Comparison of ENCODE assay signal across 12 cellular contexts in genomic region chr7:142420554-142421362, GRCh38.
DNase-seq lines count a peak whose midpoint lies in the region; ATAC-seq and TF ChIP-seq lines count a peak whose summit lies in the region.
"Had no signal": no experiment of that assay in that cellular context is flagged by ENCODE, and none has a peak within 500 bp of the region (broad histone marks: within the 10 kb centered on the region; RNA-seq: fewer than 3 reads in every experiment).

No MANE protein-coding gene starts in this region.

- CTCF ChIA-PET in HEK293 (lab: Yijun Ruan, JAX) = interaction anchor here (0.7 to 1.7 kb wide), 8 partner anchors 8 to 82 kb away, joined by 3 to 10 read pairs (median 6); no protein-coding TSS in a partner anchor

- no peaks in the 10 kb centered on the region for H3K9me3 Mint-ChIP-seq in activated T-helper 2 cell treated with anti-CD3 and anti-CD28 coated beads, Interferon-gamma antibody, Interleukin-2, Interleukin-4, amounts not matched to agents 10 μg/mL and 5 μg/mL and 100 μg/mL, durations not matched to agents 14 hours and 24 hours and 36 hours
- H3K9me3 Mint-ChIP-seq: activated naive CD4-positive, alpha-beta T cell treated with anti-CD3 and anti-CD28 coated beads, Interleukin-2, amount 50 U/mL, for 24 hours; type B pancreatic cell had no signal

- H3K27ac ChIP-seq in C4-2B (no peak overlapping the region), HEK293 (ENCODE audit: extremely low read depth, low read depth, low read length) (no peak overlapping the region), WERI-Rb-1 (no peak overlapping the region)
- H3K27ac ChIP-seq: RWPE1, skin epidermis had no signal

- peaks cover 4% of the 10 kb centered on the region for H3K27me3 Mint-ChIP-seq in activated T-helper 2 cell treated with anti-CD3 and anti-CD28 coated beads, Interferon-gamma antibody, Interleukin-2, Interleukin-4, amounts not matched to agents 10 μg/mL and 5 μg/mL and 100 μg/mL, durations not matched to agents 14 hours and 24 hours and 36 hours (ENCODE audit: low read depth)
- H3K27me3 Mint-ChIP-seq: activated naive CD4-positive, alpha-beta T cell treated with anti-CD3 and anti-CD28 coated beads, Interleukin-2, amount 50 U/mL, for 24 hours; type B pancreatic cell had no signal

- H3K4me1 Mint-ChIP-seq in activated T-helper 2 cell treated with anti-CD3 and anti-CD28 coated beads, Interferon-gamma antibody, Interleukin-2, Interleukin-4, amounts not matched to agents 10 μg/mL and 5 μg/mL and 100 μg/mL, durations not matched to agents 14 hours and 24 hours and 36 hours (ENCODE audit: low read depth) = peaks cover 10% of the 10 kb centered on the region

- no peak overlapping the region for H3K27ac Mint-ChIP-seq in activated T-helper 2 cell treated with anti-CD3 and anti-CD28 coated beads, Interferon-gamma antibody, Interleukin-2, Interleukin-4, amounts not matched to agents 10 μg/mL and 5 μg/mL and 100 μg/mL, durations not matched to agents 14 hours and 24 hours and 36 hours
- H3K27ac Mint-ChIP-seq: activated naive CD4-positive, alpha-beta T cell treated with anti-CD3 and anti-CD28 coated beads, Interleukin-2, amount 50 U/mL, for 24 hours; type B pancreatic cell had no signal

- DNase-seq in WERI-Rb-1 (peak; percentile 66), kidney epithelial cell (ENCODE audit: low read depth) (no peak), COLO829 (ENCODE audit: low spot score) (no peak), cortex of kidney (lab: John Stamatoyannopoulos, UW) (no peak)
- no peak for DNase-seq in activated T-helper 2 cell treated with anti-CD3 and anti-CD28 coated beads, Interferon-gamma antibody, Interleukin-2, Interleukin-4, amounts not matched to agents 10 μg/mL and 5 μg/mL and 100 μg/mL, durations not matched to agents 14 hours and 24 hours and 36 hours (ENCODE audit: low spot score)

- H3K9me3 ChIP-seq in HEK293 (ENCODE audit: control insufficient read depth, insufficient read depth, low read depth, low read length) (no peaks in the 10 kb centered on the region), WERI-Rb-1 (ENCODE audit: severe bottlenecking) (no peaks in the 10 kb centered on the region)

- no peak overlapping the region for H3K4me3 ChIP-seq in HEK293 (ENCODE audit: low read depth, low read length)
- H3K4me3 ChIP-seq in WERI-Rb-1 (ENCODE audit: low read depth, low read length) = no peak overlapping the region
- H3K4me3 ChIP-seq in kidney epithelial cell (ENCODE audit: low read depth, low read length) = no peak overlapping the region
- H3K4me3 ChIP-seq: skin epidermis had no signal

- no peak overlapping the region for H3K4me3 Mint-ChIP-seq in activated T-helper 2 cell treated with anti-CD3 and anti-CD28 coated beads, Interferon-gamma antibody, Interleukin-2, Interleukin-4, amounts not matched to agents 10 μg/mL and 5 μg/mL and 100 μg/mL, durations not matched to agents 14 hours and 24 hours and 36 hours (ENCODE audit: low read depth)
- H3K4me3 Mint-ChIP-seq: activated naive CD4-positive, alpha-beta T cell treated with anti-CD3 and anti-CD28 coated beads, Interleukin-2, amount 50 U/mL, for 24 hours; type B pancreatic cell had no signal

- H3K36me3 ChIP-seq in HEK293 (ENCODE audit: control insufficient read depth in 2 of 2, insufficient read depth in 1 of 2, low read length in 2 of 2) (no peaks in the 10 kb centered on the region), WERI-Rb-1 (no peaks in the 10 kb centered on the region), kidney epithelial cell (ENCODE audit: control insufficient read depth, insufficient read depth, low read length) (no peaks in the 10 kb centered on the region)

- no peaks in the 10 kb centered on the region for H3K36me3 Mint-ChIP-seq in activated T-helper 2 cell treated with anti-CD3 and anti-CD28 coated beads, Interferon-gamma antibody, Interleukin-2, Interleukin-4, amounts not matched to agents 10 μg/mL and 5 μg/mL and 100 μg/mL, durations not matched to agents 14 hours and 24 hours and 36 hours (ENCODE audit: low read depth)
- H3K36me3 Mint-ChIP-seq: activated naive CD4-positive, alpha-beta T cell treated with anti-CD3 and anti-CD28 coated beads, Interleukin-2, amount 50 U/mL, for 24 hours; type B pancreatic cell had no signal

- H3K27me3 ChIP-seq in WERI-Rb-1 (ENCODE audit: insufficient read depth, low read depth, severe bottlenecking) = no peaks in the 10 kb centered on the region
- H3K27me3 ChIP-seq in kidney epithelial cell (ENCODE audit: control insufficient read depth, insufficient read depth, low read length) = no peaks in the 10 kb centered on the region

- H3K4me1 ChIP-seq in HEK293 (ENCODE audit: control insufficient read depth, insufficient read depth, low read length) = no peaks in the 10 kb centered on the region

- intact Hi-C loops in activated T-helper 2 cell treated with anti-CD3 and anti-CD28 coated beads, Interferon-gamma antibody, Interleukin-2, Interleukin-4, amounts not matched to agents 10 μg/mL and 5 μg/mL and 100 μg/mL, durations not matched to agents 14 hours and 24 hours and 36 hours (cut with micrococcal nuclease) = no loop called here

- TF ChIP-seq CTCF in C4-2B (conservative IDR thresholded peaks at IDR 0.05) (peak; percentile 45), HEK293 (tag by site-specific recombination; IDR thresholded peaks at IDR 0.05) (peak; percentile 56), WERI-Rb-1 (IDR thresholded peaks at IDR 0.05; ENCODE audit: low read depth, low read length) (peak; percentile 58), kidney epithelial cell (IDR thresholded peaks at IDR 0.05; ENCODE audit: insufficient read depth, low read length, poor library complexity, severe bottlenecking) (peak; percentile 56)

- ATAC-seq in GM21367 (IDR thresholded peaks at IDR 0.05; ENCODE audit: unreplicated experiment) = no peak

- POLR2A ChIA-PET in HEK293 (lab: Yijun Ruan, JAX) = no interaction called here

TF ChIP-seq in HEK293, 187 proteins besides CTCF, POLR2A, EP300 and RAD21:
- 0 out of 2 replicates have a peak, but pooled peaks have one; percentile 21 for TF ChIP-seq ZNF341 (tag by site-specific recombination; IDR thresholded peaks at IDR 0.05; ENCODE audit: low read depth)
- TF ChIP-seq ZNF324 (tag by site-specific recombination; IDR thresholded peaks at IDR 0.05) = no peak
- no peak for TF ChIP-seq HOXC10 (CRISPR knock-in tag; IDR thresholded peaks at IDR 0.05)
- TF ChIP-seq REST (tag by site-specific recombination; IDR thresholded peaks at IDR 0.05) = peak; percentile 76
TF ChIP-seq in HEK293: peak in this region for 2.
